In the genomic region with DNA sequence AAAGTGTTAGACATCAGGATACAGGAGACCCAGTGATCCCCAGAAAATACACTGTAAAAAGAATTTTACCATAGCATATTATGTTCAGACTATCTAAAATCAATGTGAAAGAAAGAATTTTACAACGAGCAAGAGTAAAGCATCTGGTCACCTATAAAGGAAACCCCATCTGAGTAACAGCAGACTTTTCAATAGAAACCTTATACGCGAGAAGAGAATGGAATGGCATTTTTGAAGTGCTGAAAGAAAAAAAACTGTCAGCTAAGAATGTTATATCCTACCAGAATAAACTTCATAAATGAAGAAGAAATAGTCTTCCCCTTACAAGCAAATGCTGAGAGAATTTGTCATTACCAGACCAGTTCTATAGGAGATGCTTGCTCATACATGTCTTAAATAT, we compare ENCODE assay signal across 29 cellular contexts.
"Had no signal": no experiment of that assay in that cellular context is flagged by ENCODE, and none has a peak within 500 bp of the region (broad histone marks: within the 10 kb centered on the region; RNA-seq: fewer than 3 reads in every experiment).

No MANE protein-coding gene starts in this region.

- H3K27ac Mint-ChIP-seq: activated CD4-positive, alpha-beta memory T cell treated with anti-CD3 and anti-CD28 coated beads, Interleukin-2, amount 10 ng/mL, durations not matched to agents 7 days and 5 days; activated CD4-positive, alpha-beta T cell treated with anti-CD3 and anti-CD28 coated beads, Interleukin-2, amount 10 ng/mL, durations not matched to agents 7 days and 5 days; activated naive CD4-positive, alpha-beta T cell treated with anti-CD3 and anti-CD28 coated beads, Interleukin-2, amount 10 ng/mL, durations not matched to agents 7 days and 5 days; activated naive CD4-positive, alpha-beta T cell treated with anti-CD3 and anti-CD28 coated beads, Interleukin-2, amount 50 U/mL, for 72 hours; activated naive CD8-positive, alpha-beta T cell treated with anti-CD3 and anti-CD28 coated beads, Interleukin-2, amount 10 ng/mL, durations not matched to agents 7 days and 5 days; activated T-cell treated with anti-CD3 and anti-CD28 coated beads, Interleukin-2, amount 50 U/mL, for 24 hours; activated T-cell treated with anti-CD3 and anti-CD28 coated beads, Interleukin-2, amount 50 U/mL, for 72 hours; brain had no signal

- H3K4me3 ChIP-seq: ascending aorta, breast epithelium, cardiac muscle cell, colonic mucosa, esophagus squamous epithelium had no signal

- H3K4me3 Mint-ChIP-seq: activated CD4-positive, alpha-beta memory T cell treated with anti-CD3 and anti-CD28 coated beads, Interleukin-2, amount 10 ng/mL, durations not matched to agents 7 days and 5 days; activated CD4-positive, alpha-beta T cell treated with anti-CD3 and anti-CD28 coated beads, Interleukin-2, amount 10 ng/mL, durations not matched to agents 7 days and 5 days; activated naive CD4-positive, alpha-beta T cell treated with anti-CD3 and anti-CD28 coated beads, Interleukin-2, amount 10 ng/mL, durations not matched to agents 7 days and 5 days; activated naive CD8-positive, alpha-beta T cell treated with anti-CD3 and anti-CD28 coated beads, Interleukin-2, amount 10 ng/mL, durations not matched to agents 7 days and 5 days; activated T-cell treated with anti-CD3 and anti-CD28 coated beads, Interleukin-2, amount 50 U/mL, for 24 hours; activated T-cell treated with anti-CD3 and anti-CD28 coated beads, Interleukin-2, amount 50 U/mL, for 72 hours; brain had no signal

- H3K4me1 Mint-ChIP-seq: activated CD4-positive, alpha-beta memory T cell treated with anti-CD3 and anti-CD28 coated beads, Interleukin-2, amount 10 ng/mL, durations not matched to agents 7 days and 5 days; activated CD4-positive, alpha-beta T cell treated with anti-CD3 and anti-CD28 coated beads, Interleukin-2, amount 10 ng/mL, durations not matched to agents 7 days and 5 days; activated naive CD4-positive, alpha-beta T cell treated with anti-CD3 and anti-CD28 coated beads, Interleukin-2, amount 10 ng/mL, durations not matched to agents 7 days and 5 days; activated naive CD8-positive, alpha-beta T cell treated with anti-CD3 and anti-CD28 coated beads, Interleukin-2, amount 10 ng/mL, durations not matched to agents 7 days and 5 days had no signal

- H3K36me3 Mint-ChIP-seq: activated naive CD4-positive, alpha-beta T cell treated with anti-CD3 and anti-CD28 coated beads, Interleukin-2, amount 10 ng/mL, durations not matched to agents 7 days and 5 days; activated naive CD8-positive, alpha-beta T cell treated with anti-CD3 and anti-CD28 coated beads, Interleukin-2, amount 10 ng/mL, durations not matched to agents 7 days and 5 days; brain had no signal

- H3K27me3 ChIP-seq: ascending aorta, breast epithelium, cardiac muscle cell, colonic mucosa, esophagus squamous epithelium had no signal

- ATAC-seq: activated naive CD4-positive, alpha-beta T cell treated with anti-CD3 and anti-CD28 coated beads, Interleukin-2, amount 50 U/mL, for 72 hours; activated T-cell treated with anti-CD3 and anti-CD28 coated beads, Interleukin-2, amount 50 U/mL, for 72 hours had no signal

- DNase-seq: activated CD4-positive, alpha-beta memory T cell treated with anti-CD3 and anti-CD28 coated beads, Interleukin-2, amount 10 ng/mL, durations not matched to agents 7 days and 5 days; activated CD4-positive, alpha-beta T cell treated with anti-CD3 and anti-CD28 coated beads for 1 hour; activated CD4-positive, alpha-beta T cell treated with anti-CD3 and anti-CD28 coated beads for 4 hours; activated CD4-positive, alpha-beta T cell treated with anti-CD3 and anti-CD28 coated beads, Interleukin-2, amount 10 ng/mL, durations not matched to agents 7 days and 5 days; activated CD4-positive, alpha-beta T cell treated with anti-CD3 and anti-CD28 coated beads, Interleukin-2, amount 50 U/mL, for 4 hours; activated CD8-positive, alpha-beta memory T cell treated with anti-CD3 and anti-CD28 coated beads, Interleukin-2, amount 50 U/mL, for 48 hours; activated gamma-delta T cell; activated naive CD4-positive, alpha-beta T cell; activated naive CD4-positive, alpha-beta T cell treated with anti-CD3 and anti-CD28 coated beads, Interleukin-2, amount 10 ng/mL, durations not matched to agents 7 days and 5 days; activated naive CD8-positive, alpha-beta T cell treated with anti-CD3 and anti-CD28 coated beads, Interleukin-2, amount 10 ng/mL, durations not matched to agents 7 days and 5 days; activated T-cell treated with anti-CD3 and anti-CD28 coated beads for 4 hours; activated T-cell treated with anti-CD3 and anti-CD28 coated beads, Interleukin-2, amount 50 U/mL, for 24 hours; activated T-cell treated with anti-CD3 and anti-CD28 coated beads, Interleukin-2, amount 50 U/mL, for 72 hours; central memory CD4-positive, alpha-beta T cell; cerebellar nuclear complex; colonic mucosa; effector CD8-positive, alpha-beta T cell; esophagus squamous epithelium; head of caudate nucleus; hippocampal formation had no signal

- FAIRE-seq: endometrium, endothelial cell of umbilical vein, frontal cortex had no signal

- H3K4me1 ChIP-seq: ascending aorta, breast epithelium, colonic mucosa, esophagus squamous epithelium had no signal

- H3K36me3 ChIP-seq: ascending aorta, breast epithelium, cardiac muscle cell, colonic mucosa, esophagus squamous epithelium had no signal

- H3K27me3 Mint-ChIP-seq: activated naive CD4-positive, alpha-beta T cell treated with anti-CD3 and anti-CD28 coated beads, Interleukin-2, amount 10 ng/mL, durations not matched to agents 7 days and 5 days had no signal

- H3K27ac ChIP-seq: ascending aorta, breast epithelium, cardiac muscle cell, colonic mucosa, epithelial cell of prostate, esophagus squamous epithelium had no signal

- H3K9me3 ChIP-seq: colonic mucosa had no signal
